ENCODE assay signal across 8 cellular contexts in genomic region chr19:2014731-2015610, GRCh38. TPM values are rescaled to one million over a fixed set of nuclear protein-coding genes. Genes with fewer than 3 reads are reported as not detected.
DNase-seq lines count a peak whose midpoint lies in the region; ATAC-seq and FAIRE-seq lines count a peak whose summit lies in the region.

No MANE protein-coding gene starts in this region.

- peak overlapping the region in 1 of 3 donors; percentile 38 for H3K27ac Mint-ChIP-seq in CD4-positive, CD25-positive, alpha-beta regulatory T cell
- peak overlapping the region; percentile 62 for H3K27ac Mint-ChIP-seq in activated naive CD4-positive, alpha-beta T cell treated with anti-CD3 and anti-CD28 coated beads, Interleukin-2, amount 10 ng/mL, durations not matched to agents 7 days and 5 days

- H3K4me3 Mint-ChIP-seq in CD4-positive, CD25-positive, alpha-beta regulatory T cell: peak overlapping the region in 3 of 4 donors; percentile 65 to 77 (median 71)
- H3K4me3 Mint-ChIP-seq in activated naive CD4-positive, alpha-beta T cell treated with anti-CD3 and anti-CD28 coated beads, Interleukin-2, amount 10 ng/mL, durations not matched to agents 7 days and 5 days: peak overlapping the region; percentile 70

- ATAC-seq in CD4-positive, CD25-positive, alpha-beta regulatory T cell (ENCODE audit: low read depth in 2 of 2): peak; percentile 39 to 44
- peak; percentile 18 to 30 for ATAC-seq in right cardiac atrium
- no peak for ATAC-seq in HG03432 (IDR thresholded peaks at IDR 0.05; ENCODE audit: unreplicated experiment)
- no peak for ATAC-seq in GM21360 (IDR thresholded peaks at IDR 0.05; ENCODE audit: unreplicated experiment)

- peak in 2 of 3 donors; percentile 33 to 41 for DNase-seq in CD4-positive, CD25-positive, alpha-beta regulatory T cell
- DNase-seq in HTR-8/SVneo (ENCODE audit: insufficient read length, low spot score) (peak; percentile 37), right cardiac atrium (peak in 2 of 3 donors; percentile 72 to 77), ureter (ENCODE audit: low spot score) (no peak)
- DNase-seq in activated naive CD4-positive, alpha-beta T cell treated with anti-CD3 and anti-CD28 coated beads, Interleukin-2, amount 10 ng/mL, durations not matched to agents 7 days and 5 days: peak; percentile 51

- peaks cover 0 to 32% (median 12%) of the 10 kb centered on the region in 4 donors for H3K4me1 Mint-ChIP-seq in CD4-positive, CD25-positive, alpha-beta regulatory T cell
- peaks cover 31% of the 10 kb centered on the region for H3K4me1 Mint-ChIP-seq in activated naive CD4-positive, alpha-beta T cell treated with anti-CD3 and anti-CD28 coated beads, Interleukin-2, amount 10 ng/mL, durations not matched to agents 7 days and 5 days

- CTCF ChIA-PET in activated naive CD4-positive, alpha-beta T cell treated with anti-CD3 and anti-CD28 coated beads, Interleukin-2, amount 10 ng/mL, durations not matched to agents 7 days and 5 days (lab: Charles Lee): no interaction called here

- peaks cover 6% of the 10 kb centered on the region for H3K36me3 Mint-ChIP-seq in CD4-positive, CD25-positive, alpha-beta regulatory T cell
- peaks cover 15% of the 10 kb centered on the region for H3K36me3 Mint-ChIP-seq in activated naive CD4-positive, alpha-beta T cell treated with anti-CD3 and anti-CD28 coated beads, Interleukin-2, amount 10 ng/mL, durations not matched to agents 7 days and 5 days

- H3K9me3 Mint-ChIP-seq in CD4-positive, CD25-positive, alpha-beta regulatory T cell: peaks cover 0 to 1% (median 0%) of the 10 kb centered on the region in 7 donors
- no peaks in the 10 kb centered on the region for H3K9me3 Mint-ChIP-seq in activated naive CD4-positive, alpha-beta T cell treated with anti-CD3 and anti-CD28 coated beads, Interleukin-2, amount 10 ng/mL, durations not matched to agents 7 days and 5 days

- H3K9ac ChIP-seq in skeletal muscle satellite cell (ENCODE audit: low read depth, low read length): peak overlapping the region; percentile 65

- WGBS in right cardiac atrium: 10% methylated on average over 70 of the region's 75 CpGs

- peaks cover 4% of the 10 kb centered on the region for H3K27me3 Mint-ChIP-seq in CD4-positive, CD25-positive, alpha-beta regulatory T cell
- peaks cover 6% of the 10 kb centered on the region for H3K27me3 Mint-ChIP-seq in activated naive CD4-positive, alpha-beta T cell treated with anti-CD3 and anti-CD28 coated beads, Interleukin-2, amount 10 ng/mL, durations not matched to agents 7 days and 5 days

- intact Hi-C loops in right cardiac atrium (cut with DNase I): loop anchor here in 1 of 4 donors (5.0 kb wide), 1 partner anchor 57 kb away; no protein-coding TSS in a partner anchor

- H3K4me3 ChIP-seq in CD4-positive, CD25-positive, alpha-beta regulatory T cell (ENCODE audit: low read depth, low read length): no peak overlapping the region
- H3K4me3 ChIP-seq in right cardiac atrium (ENCODE audit: low read length) (peak overlapping the region; percentile 91), skeletal muscle satellite cell (ENCODE audit: low read length) (peak overlapping the region; percentile 84)

- H3K4me2 ChIP-seq in skeletal muscle satellite cell (ENCODE audit: low read length): peak overlapping the region; percentile 91

- FAIRE-seq in HTR-8/SVneo (lab: Jason Lieb, UNC): no peak

- H3K27me3 ChIP-seq in CD4-positive, CD25-positive, alpha-beta regulatory T cell (ENCODE audit: control insufficient read depth, insufficient read depth, low read length): no peaks in the 10 kb centered on the region
- no peaks in the 10 kb centered on the region for H3K27me3 ChIP-seq in right cardiac atrium (ENCODE audit: control insufficient read depth, insufficient read depth)
- H3K27me3 ChIP-seq in skeletal muscle satellite cell (ENCODE audit: control insufficient read depth, insufficient read depth, low read length): no peaks in the 10 kb centered on the region

- no peaks in the 10 kb centered on the region for H3K36me3 ChIP-seq in CD4-positive, CD25-positive, alpha-beta regulatory T cell (ENCODE audit: control insufficient read depth, insufficient read depth, low read length)
- no peaks in the 10 kb centered on the region for H3K36me3 ChIP-seq in skeletal muscle satellite cell (ENCODE audit: insufficient read depth, low read length)

- no peaks in the 10 kb centered on the region for H3K9me3 ChIP-seq in CD4-positive, CD25-positive, alpha-beta regulatory T cell (ENCODE audit: control insufficient read depth in 2 of 2, low read length in 2 of 2)
- H3K9me3 ChIP-seq in right cardiac atrium (ENCODE audit: control insufficient read depth, low read length) (no peaks in the 10 kb centered on the region), skeletal muscle satellite cell (replicated peaks; ENCODE audit: low read length) (no peaks in the 10 kb centered on the region)

- peak overlapping the region; percentile 33 for H3K27ac ChIP-seq in CD4-positive, CD25-positive, alpha-beta regulatory T cell (ENCODE audit: insufficient read depth, low read length, poor library complexity, severe bottlenecking)
- H3K27ac ChIP-seq in right cardiac atrium (ENCODE audit: low read length): peak overlapping the region; percentile 62

- H3K4me1 ChIP-seq in CD4-positive, CD25-positive, alpha-beta regulatory T cell (ENCODE audit: control insufficient read depth, insufficient read depth, low read length, poor library complexity, severe bottlenecking): peaks cover 30% of the 10 kb centered on the region
- H3K4me1 ChIP-seq in right cardiac atrium (ENCODE audit: control insufficient read depth, insufficient read depth, low read length) (peaks cover 2% of the 10 kb centered on the region), skeletal muscle satellite cell (ENCODE audit: control insufficient read depth, insufficient read depth, low read length) (peaks cover 3% of the 10 kb centered on the region)

RNA-seq across cellular contexts. Expression of gene BTBD2, which starts 0.5 kb away (rescaled TPM):
- 58.6 TPM for total RNA-seq in CD4-positive, CD25-positive, alpha-beta regulatory T cell
- polyA plus RNA-seq in CD4-positive, CD25-positive, alpha-beta regulatory T cell: 1 to 10 TPM; 3.2 to 5.4 (median 4.7) TPM
- 10 to 100 TPM; 52.7 to 68.4 (median 62.2) TPM for total RNA-seq in right cardiac atrium
- 39.3 TPM for polyA plus RNA-seq in right cardiac atrium
- 58.6 and 59.8 TPM in 2 replicates for total RNA-seq in skeletal muscle satellite cell (2012; rRNA removed)
- 102 TPM for total RNA-seq in ureter

RNA-seq across cellular contexts. Expression of gene MKNK2, which starts 36.1 kb away (rescaled TPM):
- 340 TPM for total RNA-seq in CD4-positive, CD25-positive, alpha-beta regulatory T cell
- polyA plus RNA-seq in CD4-positive, CD25-positive, alpha-beta regulatory T cell: 10 to 100 TPM; 28.7 to 38.2 (median 32.0) TPM
- total RNA-seq in right cardiac atrium: 100 to 1,000 TPM in 3 of 4 donors, 10 to 100 TPM in 1; 96.9 to 151 (median 122) TPM
- polyA plus RNA-seq in right cardiac atrium: 75.9 TPM
- total RNA-seq in skeletal muscle satellite cell (2012; rRNA removed): 58.8 and 84.7 TPM in 2 replicates
- total RNA-seq in ureter: 151 TPM

Comparison
In these comparisons a context has a peak if more than half of its experiments do, and no peak if none do; other contexts are left out.
1. ATAC-seq: peak in CD4-positive, CD25-positive, alpha-beta regulatory T cell (2 of 2) and right cardiac atrium (2 of 2); none in HG03432 (single experiment) and GM21360 (single experiment).